In genomic region chr1:117967900-117968299, GRCh38 we compare ENCODE assay signal across 11 cellular contexts. TPM values are rescaled to one million over a fixed set of nuclear protein-coding genes. Genes with fewer than 3 reads are reported as not detected.
A peak's percentile ranks its signal among the peaks of the same experiment; 100 is the strongest.
DNase-seq lines count a peak whose midpoint lies in the region; ATAC-seq and TF ChIP-seq lines count a peak whose summit lies in the region.
"Had no signal": no experiment of that assay in that cellular context is flagged by ENCODE, and none has a peak within 500 bp of the region (broad histone marks: within the 10 kb centered on the region; RNA-seq: fewer than 3 reads in every experiment).

No MANE protein-coding gene starts in this region.

- no peak overlapping the region for H3K9ac ChIP-seq in iPS-20b (ENCODE audit: low read depth, low read length)

- H3K4me1 ChIP-seq in iPS-20b (ENCODE audit: insufficient read depth, low read length) (peaks cover 10% of the 10 kb centered on the region; the same call in 1 of the 2 replicates), testis (no peaks in the 10 kb centered on the region), uterus (no peaks in the 10 kb centered on the region)

- intact Hi-C loops in testis (cut with DNase I; ENCODE audit: low total_unique reads) (no loop called here), uterus (cut with DNase I; ENCODE audit: low total_unique reads) (no loop called here)

- H3K36me3 ChIP-seq in iPS-20b (ENCODE audit: insufficient read depth, low read depth, low read length) = peaks cover 13% of the 10 kb centered on the region
- no peaks in the 10 kb centered on the region for H3K36me3 ChIP-seq in testis (ENCODE audit: low read depth, missing control alignments)
- no peaks in the 10 kb centered on the region for H3K36me3 ChIP-seq in uterus

- H3K27ac ChIP-seq in iPS-20b (ENCODE audit: low read length) = peak overlapping the region; percentile 49
- no peak overlapping the region for H3K27ac ChIP-seq in testis
- no peak overlapping the region for H3K27ac ChIP-seq in uterus

- no peaks in the 10 kb centered on the region for H3K27me3 ChIP-seq in iPS-20b (ENCODE audit: insufficient read depth, low read length)
- no peaks in the 10 kb centered on the region for H3K27me3 ChIP-seq in testis
- H3K27me3 ChIP-seq in uterus = no peaks in the 10 kb centered on the region

- 40 to 55% methylated on average over 2 of the region's 2 CpGs for WGBS in testis, 2 donors

- DNase-seq in DMS79 (lab: John Stamatoyannopoulos, UW) (peak; percentile 83), NCI-H1694 (lab: John Stamatoyannopoulos, UW) (peak; percentile 90), testis (no peak), uterus (no peak)
- no peak for DNase-seq in activated CD8-positive, alpha-beta memory T cell treated with anti-CD3 and anti-CD28 coated beads, Interleukin-2, amount 50 U/mL, for 4 hours
- DNase-seq in stimulated activated CD4-positive, alpha-beta T cell treated with anti-CD3 and anti-CD28 coated beads, Interleukin-4, amount 100 ng/mL, for 4 hours = no peak
- DNase-seq: activated CD4-positive, alpha-beta T cell treated with anti-CD3 and anti-CD28 coated beads, Interleukin-2, amount 10 ng/mL, durations not matched to agents 24 days and 14 days; activated gamma-delta T cell; dermis blood vessel endothelial cell had no signal

- peak; percentile 25; the same call in 1 of the 3 replicates for ATAC-seq in SK-N-SH treated with all-trans-retinoic acid at 6 μM for 48 hours

- TF ChIP-seq CTCF in testis (IDR thresholded peaks at IDR 0.05) (no peak), uterus (IDR thresholded peaks at IDR 0.05) (no peak)

- TF ChIP-seq POLR2A in testis (IDR thresholded peaks at IDR 0.05) = no peak
- TF ChIP-seq POLR2A in uterus (IDR thresholded peaks at IDR 0.05) = no peak

- 0 out of 2 replicates have a peak overlapping the region, but pooled peaks have one; percentile 17 for H3K4me3 ChIP-seq in iPS-20b (ENCODE audit: low read length)
- no peak overlapping the region for H3K4me3 ChIP-seq in testis
- no peak overlapping the region for H3K4me3 ChIP-seq in uterus

- H3K9me3 ChIP-seq in iPS-20b (ENCODE audit: insufficient read depth, low read depth, low read length) (no peaks in the 10 kb centered on the region), testis (no peaks in the 10 kb centered on the region), uterus (no peaks in the 10 kb centered on the region)

TF ChIP-seq in SK-N-SH treated with all-trans-retinoic acid at 6 μM for 48 hours, 23 proteins besides CTCF, POLR2A, EP300 and RAD21:
- no peak for TF ChIP-seq TCF4 (CRISPR knock-in tag; IDR thresholded peaks at IDR 0.05; ENCODE audit: borderline replicate concordance)
- no peak for TF ChIP-seq ZNF8 (CRISPR knock-in tag; IDR thresholded peaks at IDR 0.05)
- TF ChIP-seq CSRNP3 (CRISPR knock-in tag; IDR thresholded peaks at IDR 0.05) = no peak
- TF ChIP-seq TSHZ2 (CRISPR knock-in tag; IDR thresholded peaks at IDR 0.05) = no peak

RNA-seq across cellular contexts. Expression of gene WDR3, which starts 38.4 kb away (rescaled TPM):
- total RNA-seq in testis = 10 to 100 TPM; 15.6 to 21.9 TPM
- polyA plus RNA-seq in testis (ENCODE audit: insufficient read depth, low read depth, low replicate concordance) = 34.4 TPM
- 10 to 100 TPM in 2 of 4 donors, 1 to 10 TPM in 2; 1.8 to 40.9 (median 15.0) TPM for total RNA-seq in uterus

RNA-seq across cellular contexts. Expression of gene GDAP2, which starts 38.5 kb away (rescaled TPM):
- total RNA-seq in testis (10 to 100 TPM; 44.7 to 47.6 TPM), uterus (10 to 100 TPM; 10.5 to 41.9 (median 28.2) TPM)
- polyA plus RNA-seq in testis (ENCODE audit: insufficient read depth, low read depth, low replicate concordance) = 20.0 TPM

Comparison
In these comparisons a context has a peak if more than half of its experiments do, and no peak if none do; other contexts are left out.
1. DNase-seq: peak in DMS79 (single experiment) and NCI-H1694 (single experiment); none in testis (single experiment), uterus (0 of 2), activated CD8-positive, alpha-beta memory T cell treated with anti-CD3 and anti-CD28 coated beads, Interleukin-2, amount 50 U/mL, for 4 hours (single experiment) and stimulated activated CD4-positive, alpha-beta T cell treated with anti-CD3 and anti-CD28 coated beads, Interleukin-4, amount 100 ng/mL, for 4 hours (0 of 2).